ENCODE assay signal across 29 cellular contexts in the genomic region with DNA sequence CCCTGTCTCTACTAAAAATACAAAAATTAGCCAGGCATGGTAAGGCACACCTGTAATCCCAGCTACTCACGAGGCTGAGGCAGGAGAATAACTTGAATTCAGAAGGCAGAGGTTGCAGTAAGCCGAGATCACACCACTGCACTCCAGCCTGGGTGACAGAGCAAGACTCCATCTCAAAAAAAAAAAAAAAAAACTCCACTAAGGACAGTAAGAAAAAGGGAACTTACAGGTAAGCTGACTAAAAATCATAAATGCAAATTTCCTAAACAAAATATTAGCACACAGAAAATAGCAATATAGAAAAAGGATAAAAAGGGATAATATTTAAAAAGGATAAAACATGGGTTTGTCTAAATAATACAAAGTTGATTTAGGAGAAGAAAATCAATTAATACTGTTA.
"Had no signal": no experiment of that assay in that cellular context is flagged by ENCODE, and none has a peak within 500 bp of the region (broad histone marks: within the 10 kb centered on the region; RNA-seq: fewer than 3 reads in every experiment).

No MANE protein-coding gene starts in this region.

- H3K36me3 Mint-ChIP-seq: activated CD8-positive, alpha-beta memory T cell treated with anti-CD3 and anti-CD28 coated beads, Interleukin-2, amount 10 ng/mL, durations not matched to agents 7 days and 5 days; brain had no signal

- H3K4me3 ChIP-seq: ascending aorta, breast epithelium, cardiac muscle cell, colonic mucosa, esophagus squamous epithelium had no signal

- H3K27ac Mint-ChIP-seq: activated CD4-positive, alpha-beta T cell treated with anti-CD3 and anti-CD28 coated beads, Interleukin-2, amount 10 ng/mL, durations not matched to agents 7 days and 5 days; activated CD8-positive, alpha-beta memory T cell treated with anti-CD3 and anti-CD28 coated beads, Interleukin-2, amount 10 ng/mL, durations not matched to agents 7 days and 5 days; activated CD8-positive, alpha-beta T cell treated with anti-CD3 and anti-CD28 coated beads, Interleukin-2, amount 10 ng/mL, durations not matched to agents 7 days and 5 days; activated naive CD4-positive, alpha-beta T cell treated with anti-CD3 and anti-CD28 coated beads for 36 hours; activated naive CD4-positive, alpha-beta T cell treated with anti-CD3 and anti-CD28 coated beads, Interleukin-2, amount 50 U/mL, for 72 hours; activated naive CD8-positive, alpha-beta T cell treated with anti-CD3 and anti-CD28 coated beads, Interleukin-2, amount 10 ng/mL, durations not matched to agents 7 days and 5 days; activated T-helper 1 cell treated with anti-CD3 and anti-CD28 coated beads, Interleukin-12 subunit alpha, Interleukin-12 subunit beta, Interleukin-2, Interleukin-4 antibody, amounts not matched to agents 30 ng/mL and 10 ng/mL and 1 ng/mL, durations not matched to agents 14 hours and 24 hours and 36 hours; activated T-helper 2 cell treated with anti-CD3 and anti-CD28 coated beads, Interferon-gamma antibody, Interleukin-2, Interleukin-4, amounts not matched to agents 10 μg/mL and 5 μg/mL and 100 μg/mL, durations not matched to agents 14 hours and 24 hours and 36 hours; brain had no signal

- ATAC-seq: activated CD8-positive, alpha-beta memory T cell treated with anti-CD3 and anti-CD28 coated beads, Interleukin-2, amount 10 ng/mL, durations not matched to agents 7 days and 5 days; activated CD8-positive, alpha-beta T cell treated with anti-CD3 and anti-CD28 coated beads, Interleukin-2, amount 10 ng/mL, durations not matched to agents 7 days and 5 days; activated naive CD4-positive, alpha-beta T cell treated with anti-CD3 and anti-CD28 coated beads, Interleukin-2, amount 50 U/mL, for 72 hours had no signal

- H3K36me3 ChIP-seq: ascending aorta, breast epithelium, cardiac muscle cell, colonic mucosa, esophagus squamous epithelium had no signal

- H3K9me3 Mint-ChIP-seq: activated CD4-positive, alpha-beta T cell treated with anti-CD3 and anti-CD28 coated beads, Interleukin-2, amount 10 ng/mL, durations not matched to agents 7 days and 5 days; activated naive CD4-positive, alpha-beta T cell treated with anti-CD3 and anti-CD28 coated beads for 36 hours; activated naive CD4-positive, alpha-beta T cell treated with anti-CD3 and anti-CD28 coated beads, Interleukin-2, amount 50 U/mL, for 72 hours; activated naive CD8-positive, alpha-beta T cell treated with anti-CD3 and anti-CD28 coated beads, Interleukin-2, amount 10 ng/mL, durations not matched to agents 7 days and 5 days; activated T-helper 1 cell treated with anti-CD3 and anti-CD28 coated beads, Interleukin-12 subunit alpha, Interleukin-12 subunit beta, Interleukin-2, Interleukin-4 antibody, amounts not matched to agents 30 ng/mL and 10 ng/mL and 1 ng/mL, durations not matched to agents 14 hours and 24 hours and 36 hours; activated T-helper 2 cell treated with anti-CD3 and anti-CD28 coated beads, Interferon-gamma antibody, Interleukin-2, Interleukin-4, amounts not matched to agents 10 μg/mL and 5 μg/mL and 100 μg/mL, durations not matched to agents 14 hours and 24 hours and 36 hours had no signal

- H3K4me1 ChIP-seq: ascending aorta, breast epithelium, colonic mucosa, esophagus squamous epithelium had no signal

- H3K27me3 ChIP-seq: ascending aorta, breast epithelium, cardiac muscle cell, colonic mucosa, esophagus squamous epithelium had no signal

- DNase-seq: activated CD4-positive, alpha-beta T cell treated with anti-CD3 and anti-CD28 coated beads for 1 hour; activated CD4-positive, alpha-beta T cell treated with anti-CD3 and anti-CD28 coated beads for 4 hours; activated CD4-positive, alpha-beta T cell treated with anti-CD3 and anti-CD28 coated beads, Interleukin-2, amount 10 ng/mL, durations not matched to agents 7 days and 5 days; activated CD4-positive, alpha-beta T cell treated with anti-CD3 and anti-CD28 coated beads, Interleukin-2, amount 50 U/mL, for 48 hours; activated CD8-positive, alpha-beta memory T cell treated with anti-CD3 and anti-CD28 coated beads, Interleukin-2, amount 10 ng/mL, durations not matched to agents 7 days and 5 days; activated CD8-positive, alpha-beta memory T cell treated with anti-CD3 and anti-CD28 coated beads, Interleukin-2, amount 50 U/mL, for 4 hours; activated CD8-positive, alpha-beta T cell treated with anti-CD3 and anti-CD28 coated beads, Interleukin-2, amount 10 ng/mL, durations not matched to agents 7 days and 5 days; activated effector memory CD4-positive, alpha-beta T cell treated with anti-CD3 and anti-CD28 coated beads, Interleukin-2, amount 50 U/mL, for 16 hours; activated naive CD4-positive, alpha-beta T cell treated with anti-CD3 and anti-CD28 coated beads for 36 hours; activated naive CD8-positive, alpha-beta T cell treated with anti-CD3 and anti-CD28 coated beads, Interleukin-2, amount 10 ng/mL, durations not matched to agents 7 days and 5 days; activated T-cell treated with anti-CD3 and anti-CD28 coated beads, Interleukin-2, amount 50 U/mL, for 1 hour; activated T-cell treated with anti-CD3 and anti-CD28 coated beads, Interleukin-2, amount 50 U/mL, for 48 hours; central memory CD4-positive, alpha-beta T cell; cerebellar nuclear complex; colonic mucosa; effector CD8-positive, alpha-beta T cell; esophagus squamous epithelium; foreskin melanocyte; head of caudate nucleus; T-helper 1 cell; T-helper 2 cell had no signal

- H3K4me1 Mint-ChIP-seq: activated CD4-positive, alpha-beta T cell treated with anti-CD3 and anti-CD28 coated beads, Interleukin-2, amount 10 ng/mL, durations not matched to agents 7 days and 5 days; activated CD8-positive, alpha-beta memory T cell treated with anti-CD3 and anti-CD28 coated beads, Interleukin-2, amount 10 ng/mL, durations not matched to agents 7 days and 5 days; activated naive CD8-positive, alpha-beta T cell treated with anti-CD3 and anti-CD28 coated beads, Interleukin-2, amount 10 ng/mL, durations not matched to agents 7 days and 5 days; brain had no signal

- H3K9me3 ChIP-seq: ascending aorta, breast epithelium, colonic mucosa, esophagus squamous epithelium had no signal

- H3K27ac ChIP-seq: ascending aorta, breast epithelium, cardiac muscle cell, colonic mucosa, epithelial cell of prostate, esophagus squamous epithelium had no signal

- H3K4me3 Mint-ChIP-seq: activated CD4-positive, alpha-beta T cell treated with anti-CD3 and anti-CD28 coated beads, Interleukin-2, amount 10 ng/mL, durations not matched to agents 7 days and 5 days; activated CD8-positive, alpha-beta memory T cell treated with anti-CD3 and anti-CD28 coated beads, Interleukin-2, amount 10 ng/mL, durations not matched to agents 7 days and 5 days; activated CD8-positive, alpha-beta T cell treated with anti-CD3 and anti-CD28 coated beads, Interleukin-2, amount 10 ng/mL, durations not matched to agents 7 days and 5 days; activated naive CD4-positive, alpha-beta T cell treated with anti-CD3 and anti-CD28 coated beads for 36 hours; activated naive CD8-positive, alpha-beta T cell treated with anti-CD3 and anti-CD28 coated beads, Interleukin-2, amount 10 ng/mL, durations not matched to agents 7 days and 5 days; activated T-helper 1 cell treated with anti-CD3 and anti-CD28 coated beads, Interleukin-12 subunit alpha, Interleukin-12 subunit beta, Interleukin-2, Interleukin-4 antibody, amounts not matched to agents 30 ng/mL and 10 ng/mL and 1 ng/mL, durations not matched to agents 14 hours and 24 hours and 36 hours; brain had no signal
